In genomic region chr1:94876362-94876761, GRCh38 we compare ENCODE assay signal across 20 cellular contexts. TPM values are rescaled to one million over a fixed set of nuclear protein-coding genes. Genes with fewer than 3 reads are reported as not detected.
DNase-seq lines count a peak whose midpoint lies in the region; ATAC-seq and TF ChIP-seq lines count a peak whose summit lies in the region.
"Had no signal": no experiment of that assay in that cellular context is flagged by ENCODE, and none has a peak within 500 bp of the region (broad histone marks: within the 10 kb centered on the region; RNA-seq: fewer than 3 reads in every experiment).

No MANE protein-coding gene starts in this region.

- ATAC-seq in GM18520 (IDR thresholded peaks at IDR 0.05; ENCODE audit: unreplicated experiment) (no peak), HG03457 (IDR thresholded peaks at IDR 0.05; ENCODE audit: unreplicated experiment) (no peak)

- H3K27ac Mint-ChIP-seq in osteocyte (ENCODE audit: unreplicated experiment) (peak overlapping the region; percentile 27), mesothelial cell of epicardium (no peak overlapping the region)
- H3K27ac Mint-ChIP-seq: dendritic cell treated with granulocyte-macrophage colony-stimulating factor and Interleukin-4, amounts not matched to agents 40 ng/mL and 50 ng/mL, for 4 days had no signal

- H3K4me1 Mint-ChIP-seq in osteocyte (ENCODE audit: unreplicated experiment), result peaks cover 12% of the 10 kb centered on the region
- H3K4me1 Mint-ChIP-seq in mesothelial cell of epicardium, result peaks cover 19% of the 10 kb centered on the region

- no peak for TF ChIP-seq POLR2A in transverse colon (IDR thresholded peaks at IDR 0.05)

- in situ Hi-C loops in transverse colon (cut with MboI; ENCODE audit: low pct_ligation_motif_present in 1 of 4, low pct_unique_long_range_greater_than_20kb in 1 of 4, low sequenced_read_pairs in 3 of 4), result no loop called here

- DNase-seq in GM03348 (ENCODE audit: low spot score) (peak; percentile 20), RPMI7951 (ENCODE audit: low read depth) (peak; percentile 80), epithelial cell of esophagus (ENCODE audit: low read depth) (peak; percentile 90), osteocyte (ENCODE audit: extremely low spot score, unreplicated experiment) (no peak), transverse colon (no peak), mesothelial cell of epicardium (ENCODE audit: low spot score in 2 of 2, unreplicated experiment in 2 of 2) (no peak)
- DNase-seq: activated naive CD4-positive, alpha-beta T cell treated with Interleukin-2 at 50 U/mL for 16 hours; activated T-cell treated with anti-CD3 and anti-CD28 coated beads for 4 hours; erythroblast; head of caudate nucleus; NCI-H1694; NK-92 treated with Interleukin-12 subunit alpha and Interleukin-12 subunit beta, amount 100 ng/mL, for 24 hours; Right ventricle myocardium superior; stimulated activated CD4-positive, alpha-beta T cell treated with anti-CD3 and anti-CD28 coated beads, Interleukin-4, amount 100 ng/mL, for 1 hour; T-helper 1 cell; uterus had no signal

- H3K36me3 ChIP-seq in transverse colon, result peaks cover 0 to 6% (median 0%) of the 10 kb centered on the region in 4 donors
- H3K36me3 ChIP-seq: uterus had no signal

- H3K36me3 Mint-ChIP-seq in osteocyte (ENCODE audit: unreplicated experiment), result no peaks in the 10 kb centered on the region
- peaks cover 7% of the 10 kb centered on the region for H3K36me3 Mint-ChIP-seq in mesothelial cell of epicardium

- H3K4me3 ChIP-seq in epithelial cell of esophagus (ENCODE audit: low read length) (no peak overlapping the region), transverse colon (no peak overlapping the region)
- H3K4me3 ChIP-seq: lung, uterus had no signal

- no peak overlapping the region for H3K27ac ChIP-seq in transverse colon
- H3K27ac ChIP-seq: uterus had no signal

- intact Hi-C loops in transverse colon (cut with DNase I; ENCODE audit: low total_unique reads), result no loop called here

- TF ChIP-seq CTCF in epithelial cell of esophagus (IDR thresholded peaks at IDR 0.05; ENCODE audit: insufficient read depth, low read depth, low read length, missing control alignments) (no peak), osteocyte (IDR thresholded peaks at IDR 0.05) (no peak), transverse colon (IDR thresholded peaks at IDR 0.05) (no peak), mesothelial cell of epicardium (IDR thresholded peaks at IDR 0.05; ENCODE audit: unreplicated experiment) (no peak)

- H3K27me3 Mint-ChIP-seq in osteocyte (ENCODE audit: unreplicated experiment) (no peaks in the 10 kb centered on the region), mesothelial cell of epicardium (ENCODE audit: low read depth) (no peaks in the 10 kb centered on the region)

- 90 to 96% methylated on average over 3 of the region's 3 CpGs for WGBS in transverse colon (ENCODE audit: low coverage in 1 of 2), 2 donors

- H3K4me3 Mint-ChIP-seq in osteocyte (ENCODE audit: unreplicated experiment), result no peak overlapping the region
- H3K4me3 Mint-ChIP-seq in mesothelial cell of epicardium, result no peak overlapping the region
- H3K4me3 Mint-ChIP-seq: dendritic cell treated with granulocyte-macrophage colony-stimulating factor and Interleukin-4, amounts not matched to agents 40 ng/mL and 50 ng/mL, for 4 days had no signal

- H3K9me3 Mint-ChIP-seq in osteocyte (ENCODE audit: unreplicated experiment) (no peaks in the 10 kb centered on the region), mesothelial cell of epicardium (no peaks in the 10 kb centered on the region)
- H3K9me3 Mint-ChIP-seq: dendritic cell treated with granulocyte-macrophage colony-stimulating factor and Interleukin-4, amounts not matched to agents 40 ng/mL and 50 ng/mL, for 4 days had no signal

- no peaks in the 10 kb centered on the region for H3K27me3 ChIP-seq in transverse colon
- H3K27me3 ChIP-seq: uterus had no signal

- H3K4me1 ChIP-seq in transverse colon, result peaks cover 0 to 11% (median 1%) of the 10 kb centered on the region in 4 donors
- H3K4me1 ChIP-seq: uterus had no signal

- H3K9me3 ChIP-seq in transverse colon, result no peaks in the 10 kb centered on the region
- H3K9me3 ChIP-seq: uterus had no signal

- TF ChIP-seq EP300 in transverse colon (IDR thresholded peaks at IDR 0.05; ENCODE audit: low read depth), result no peak

RNA-seq across cellular contexts. Expression of gene CNN3, which starts 50.5 kb away (rescaled TPM):
- 315 and 321 TPM in 2 replicates for total RNA-seq in RPMI7951 (2014; rRNA removed; shearing (Covaris generic))
- 223 and 238 TPM in 2 replicates for total RNA-seq in osteocyte
- 10 to 100 TPM; 22.4 to 96.2 (median 59.7) TPM for total RNA-seq in transverse colon
- total RNA-seq in mesothelial cell of epicardium, result 241 to 260 TPM (median 247 TPM) in 3 replicates

RNA-seq across cellular contexts. Expression of gene SLC44A3, which starts 56.2 kb away (rescaled TPM):
- total RNA-seq in RPMI7951 (2014; rRNA removed; shearing (Covaris generic)), result 0.98 and 1.1 TPM in 2 replicates
- total RNA-seq in osteocyte (2.8 and 3.6 TPM in 2 replicates), transverse colon (10 to 100 TPM; 20.6 to 60.5 (median 41.8) TPM), mesothelial cell of epicardium (9.2 to 13.2 TPM (median 11.2 TPM) in 3 replicates)

Comparison
In these comparisons a context has a peak if more than half of its experiments do, and no peak if none do; other contexts are left out.
1. DNase-seq: peak in GM03348 (single experiment), RPMI7951 (single experiment) and epithelial cell of esophagus (single experiment); none in osteocyte (single experiment), transverse colon (single experiment) and mesothelial cell of epicardium (0 of 2).